ENCODE assay signal across 1 cellular context in genomic region chr11:74642912-74643311, GRCh38.
A peak's percentile ranks its signal among the peaks of the same experiment; 100 is the strongest.
TF ChIP-seq lines count a peak whose summit lies in the region.

No MANE protein-coding gene starts in this region.

TF ChIP-seq in K562, 482 proteins besides CTCF, POLR2A, EP300 and RAD21 (continued from another document and continues in another):
- TF ChIP-seq ZNF277 (CRISPR knock-in tag; IDR thresholded peaks at IDR 0.05; ENCODE audit: borderline replicate concordance) (no peak), NCOA6 (IDR thresholded peaks at IDR 0.05) (no peak), STAT5B (CRISPR knock-in tag; IDR thresholded peaks at IDR 0.05) (no peak), PTTG1 (tag; IDR thresholded peaks at IDR 0.05; ENCODE audit: low read depth) (peak; percentile 41; the same call in 1 of the 2 replicates), CTBP1 (IDR thresholded peaks at IDR 0.05; ENCODE audit: borderline replicate concordance) (peak; percentile 13; the same call in 1 of the 2 replicates), YY1 (IDR thresholded peaks at IDR 0.05; ENCODE audit: borderline replicate concordance in 1 of 3, control insufficient read depth in 1 of 3, extremely low read depth in 1 of 3, insufficient read depth in 3 of 3, insufficient read length in 1 of 3, insufficient replicate concordance in 2 of 3, low read depth in 1 of 3, low read length in 2 of 3) (peak in 1 of 3 experiments; percentile 51), KDM1A (IDR thresholded peaks at IDR 0.05) (no peak), CEBPB (tag; IDR thresholded peaks at IDR 0.05) (peak; percentile 43), ZBTB12 (CRISPR knock-in tag; IDR thresholded peaks at IDR 0.05) (peak; percentile 58; the same call in 1 of the 2 replicates), SIN3A (IDR thresholded peaks at IDR 0.05; ENCODE audit: borderline replicate concordance in 2 of 2, control insufficient read depth in 1 of 2, low read depth in 2 of 2, low read length in 2 of 2) (no peak), JUN (IDR thresholded peaks at IDR 0.05; ENCODE audit: borderline replicate concordance, low read depth, low read length) (peak; percentile 64; the same call in 1 of the 2 replicates), JUN (CRISPR knock-in tag; IDR thresholded peaks at IDR 0.05; ENCODE audit: borderline replicate concordance) (no peak), NR2F6 (CRISPR knock-in tag; IDR thresholded peaks at IDR 0.05) (no peak), ZNF584 (CRISPR knock-in tag; IDR thresholded peaks at IDR 0.05; ENCODE audit: low read depth) (peak; percentile 94), ZNF561 (CRISPR knock-in tag; conservative IDR thresholded peaks at IDR 0.05) (no peak), IRF9 (tag; IDR thresholded peaks at IDR 0.05) (peak; percentile 52; the same call in 1 of the 2 replicates), MNT (conservative IDR thresholded peaks at IDR 0.05) (no peak), NCOA1 (IDR thresholded peaks at IDR 0.05; ENCODE audit: low read depth) (no peak), AFF4 (CRISPR knock-in tag; IDR thresholded peaks at IDR 0.05) (no peak), ZNF583 (CRISPR knock-in tag; IDR thresholded peaks at IDR 0.05) (no peak), NCOA2 (IDR thresholded peaks at IDR 0.05; ENCODE audit: partially characterized antibody in 2 of 2) (no peak), KLF16 (IDR thresholded peaks at IDR 0.05) (no peak), ID3 (CRISPR knock-in tag; IDR thresholded peaks at IDR 0.05) (no peak), ID3 (tag; IDR thresholded peaks at IDR 0.05) (no peak), EHMT2 (IDR thresholded peaks at IDR 0.05) (0 out of 2 replicates have a peak, but pooled peaks have one; percentile 31), FOS (IDR thresholded peaks at IDR 0.05; ENCODE audit: extremely low read depth, insufficient read length) (no peak), SIRT6 (IDR thresholded peaks at IDR 0.05; ENCODE audit: low read depth, low read length) (no peak), ZNF239 (CRISPR knock-in tag; IDR thresholded peaks at IDR 0.05) (peak; percentile 41; the same call in 1 of the 2 replicates), RBM17 (IDR thresholded peaks at IDR 0.05; ENCODE audit: borderline replicate concordance, low read depth, low read length) (no peak), KDM5B (IDR thresholded peaks at IDR 0.05; ENCODE audit: insufficient replicate concordance, low read depth, low read length) (no peak), SMAD4 (CRISPR knock-in tag; conservative IDR thresholded peaks at IDR 0.05) (peak; percentile 83), MLLT1 (IDR thresholded peaks at IDR 0.05) (peak in 1 of 2 experiments; percentile 87; a peak in 2 of 4 replicates), ZNF395 (CRISPR knock-in tag; IDR thresholded peaks at IDR 0.05) (peak; percentile 67; the same call in 1 of the 2 replicates), U2AF1 (optimal IDR thresholded peaks at IDR 0.05; ENCODE audit: low read depth, low read length) (no peak), SAFB (IDR thresholded peaks at IDR 0.05; ENCODE audit: borderline replicate concordance, low read depth, low read length) (no peak), MCM2 (IDR thresholded peaks at IDR 0.05; ENCODE audit: low read depth) (no peak), NR1H2 (CRISPR knock-in tag; IDR thresholded peaks at IDR 0.05) (no peak), ETV5 (CRISPR knock-in tag; IDR thresholded peaks at IDR 0.05; ENCODE audit: low read depth) (no peak), ZNF408 (CRISPR knock-in tag; IDR thresholded peaks at IDR 0.05; ENCODE audit: low read depth) (no peak)
